ENCODE assay signal across 25 cellular contexts in genomic region chr5:113804943-113805342, GRCh38.
"Had no signal": no experiment of that assay in that cellular context is flagged by ENCODE, and none has a peak within 500 bp of the region (broad histone marks: within the 10 kb centered on the region; RNA-seq: fewer than 3 reads in every experiment).

No MANE protein-coding gene starts in this region.

- H3K36me3 Mint-ChIP-seq: activated naive CD8-positive, alpha-beta T cell; natural killer cell treated with Interleukin-12 subunit alpha and Interleukin-12 subunit beta and Interleukin-15 and Interleukin-18, amount 100 ng/mL, for 72 hours had no signal

- H3K27me3 ChIP-seq: body of pancreas, heart left ventricle, spleen, tibial nerve had no signal

- H3K9me3 Mint-ChIP-seq: effector memory CD8-positive, alpha-beta T cell had no signal

- ATAC-seq: activated CD4-positive, CD25-positive, alpha-beta regulatory T cell treated with anti-CD3 and anti-CD28 coated beads, Interleukin-2, amount 50 U/mL, for 24 hours; body of pancreas; effector memory CD8-positive, alpha-beta T cell; esophagus mucosa; heart left ventricle; left lobe of liver; lower lobe of right lung; mucosa of descending colon; natural killer cell treated with Interleukin-12 subunit alpha and Interleukin-12 subunit beta and Interleukin-15 and Interleukin-18, amount 100 ng/mL, for 72 hours; right cardiac atrium had no signal

- DNase-seq: activated CD4-positive, alpha-beta T cell treated with anti-CD3 and anti-CD28 coated beads for 48 hours; activated CD4-positive, alpha-beta T cell treated with anti-CD3 and anti-CD28 coated beads, Interleukin-2, amount 50 U/mL, for 48 hours; activated CD8-positive, alpha-beta memory T cell treated with anti-CD3 and anti-CD28 coated beads for 24 hours; activated effector memory CD4-positive, alpha-beta T cell treated with Interleukin-2 at 50 U/mL for 16 hours; activated naive CD4-positive, alpha-beta T cell treated with Interleukin-2 at 50 U/mL for 16 hours; anterior cingulate cortex; body of pancreas; effector memory CD8-positive, alpha-beta T cell; heart left ventricle; hypothalamus; kidney glomerular epithelial cell; lower lobe of right lung; mesenchymal stem cell; mucosa of descending colon; posterior cingulate gyrus; right cardiac atrium; spleen; stimulated activated naive CD4-positive, alpha-beta T cell treated with Interleukin-2 at 50 U/mL for 16 hours had no signal

- H3K4me3 Mint-ChIP-seq: activated naive CD8-positive, alpha-beta T cell; effector memory CD8-positive, alpha-beta T cell; natural killer cell treated with Interleukin-12 subunit alpha and Interleukin-12 subunit beta and Interleukin-15 and Interleukin-18, amount 100 ng/mL, for 72 hours had no signal

- H3K27ac ChIP-seq: body of pancreas, coronary artery, heart left ventricle, lower lobe of right lung, spleen, tibial nerve had no signal

- H3K9me3 ChIP-seq: body of pancreas, heart left ventricle, lower lobe of right lung, mucosa of descending colon, tibial nerve had no signal

- H3K36me3 ChIP-seq: heart left ventricle, lower lobe of right lung, spleen, tibial nerve had no signal

- H3K27me3 Mint-ChIP-seq: effector memory CD8-positive, alpha-beta T cell; natural killer cell treated with Interleukin-12 subunit alpha and Interleukin-12 subunit beta and Interleukin-15 and Interleukin-18, amount 100 ng/mL, for 72 hours had no signal

- H3K27ac Mint-ChIP-seq: activated naive CD8-positive, alpha-beta T cell; effector memory CD8-positive, alpha-beta T cell; natural killer cell treated with Interleukin-12 subunit alpha and Interleukin-12 subunit beta and Interleukin-15 and Interleukin-18, amount 100 ng/mL, for 72 hours had no signal

- H3K4me3 ChIP-seq: body of pancreas, coronary artery, heart left ventricle, lower lobe of right lung, mucosa of descending colon, spleen, tibial nerve had no signal
